19 cellular contexts compared by ENCODE assay signal in genomic region chr1:69791311-69791710, GRCh38.
DNase-seq lines count a peak whose midpoint lies in the region; ATAC-seq, FAIRE-seq and TF ChIP-seq lines count a peak whose summit lies in the region.
"Had no signal": no experiment of that assay in that cellular context is flagged by ENCODE, and none has a peak within 500 bp of the region (broad histone marks: within the 10 kb centered on the region; RNA-seq: fewer than 3 reads in every experiment).

No MANE protein-coding gene starts in this region.

- TF ChIP-seq CTCF in AG10803 (conservative IDR thresholded peaks at IDR 0.05; ENCODE audit: low read length) (no peak), astrocyte (IDR thresholded peaks at IDR 0.05; ENCODE audit: insufficient read depth, low read depth, low read length) (no peak), fibroblast of mammary gland (conservative IDR thresholded peaks at IDR 0.05; ENCODE audit: control insufficient read depth, insufficient read depth, low read depth, low read length) (no peak), PC-3 (conservative IDR thresholded peaks at IDR 0.05; ENCODE audit: low read depth, low read length) (no peak)

- H3K4me2 ChIP-seq in astrocyte (ENCODE audit: low read length) (no peak overlapping the region), PC-3 (ENCODE audit: low read length) (no peak overlapping the region)

- H3K9ac ChIP-seq in astrocyte (ENCODE audit: low read length), result no peak overlapping the region
- no peak overlapping the region for H3K9ac ChIP-seq in PC-3 (ENCODE audit: low read length)

- no peak overlapping the region for H2AFZ ChIP-seq in astrocyte (ENCODE audit: low read depth, low read length)
- H2AFZ ChIP-seq in PC-3 (ENCODE audit: low read length), result no peak overlapping the region

- no peaks in the 10 kb centered on the region for H3K27me3 ChIP-seq in astrocyte (ENCODE audit: insufficient read depth, low read length)
- H3K27me3 ChIP-seq in PC-3 (ENCODE audit: low read length), result no peaks in the 10 kb centered on the region

- CTCF ChIA-PET in PC-3 (lab: Charles Lee), result no interaction called here

- BruUV-seq in PC-3 (replicated peaks; lab: Mats Ljungman, UMichigan), result no TSS peak

- no peaks in the 10 kb centered on the region for H3K9me3 Mint-ChIP-seq in astrocyte (ENCODE audit: unreplicated experiment)

- H3K4me1 Mint-ChIP-seq in astrocyte (ENCODE audit: low read depth, unreplicated experiment), result peaks cover 6% of the 10 kb centered on the region
- H3K4me1 Mint-ChIP-seq: CD14-positive monocyte had no signal

- no peaks in the 10 kb centered on the region for H3K27me3 Mint-ChIP-seq in astrocyte (ENCODE audit: low read depth, unreplicated experiment)

- FAIRE-seq in astrocyte (lab: Jason Lieb, UNC), result no peak
- FAIRE-seq: D721Med had no signal

- no peaks in the 10 kb centered on the region for H3K36me3 Mint-ChIP-seq in astrocyte (ENCODE audit: low read depth, unreplicated experiment)
- H3K36me3 Mint-ChIP-seq: CD14-positive monocyte had no signal

- POLR2A ChIA-PET in PC-3 (lab: Charles Lee; ENCODE audit: unreplicated experiment), result no interaction called here

- no peak overlapping the region for H3K27ac ChIP-seq in astrocyte (ENCODE audit: low read depth, low read length)
- no peak overlapping the region for H3K27ac ChIP-seq in PC-3 (ENCODE audit: low read length)
- H3K27ac ChIP-seq: 22Rv1 had no signal

- H3K79me2 ChIP-seq in astrocyte (ENCODE audit: insufficient read depth, low read length) (no peaks in the 10 kb centered on the region), PC-3 (ENCODE audit: low read length) (no peaks in the 10 kb centered on the region)

- H3K9me3 ChIP-seq in astrocyte (ENCODE audit: insufficient read depth, low read depth, low read length) (no peaks in the 10 kb centered on the region), PC-3 (ENCODE audit: low read length) (no peaks in the 10 kb centered on the region)

- ATAC-seq in PC-3, result no peak

- H3K27ac Mint-ChIP-seq in astrocyte (ENCODE audit: unreplicated experiment), result no peak overlapping the region
- H3K27ac Mint-ChIP-seq: CD14-positive monocyte had no signal

- H3K4me3 ChIP-seq in AG10803 (ENCODE audit: low read length), result no peak overlapping the region
- no peak overlapping the region for H3K4me3 ChIP-seq in astrocyte (ENCODE audit: insufficient read depth, low read depth, low read length)
- no peak overlapping the region for H3K4me3 ChIP-seq in fibroblast of mammary gland (ENCODE audit: control insufficient read depth, low read depth, low read length)
- H3K4me3 ChIP-seq in PC-3 (ENCODE audit: low read length), result no peak overlapping the region

- H3K36me3 ChIP-seq in astrocyte (ENCODE audit: insufficient read depth, low read length) (no peaks in the 10 kb centered on the region), PC-3 (ENCODE audit: low read depth, low read length) (no peaks in the 10 kb centered on the region)

- H3F3A ChIP-seq in PC-3 (ENCODE audit: low read length, unreplicated experiment), result no peaks in the 10 kb centered on the region

- peak; percentile 31 for DNase-seq in AG10803 (ENCODE audit: low read depth)
- peak; percentile 38 for DNase-seq in HS-27A (ENCODE audit: low read depth)
- peak; percentile 1 for DNase-seq in astrocyte (ENCODE audit: low read depth)
- DNase-seq in fibroblast of mammary gland (ENCODE audit: low read depth), result peak; percentile 19
- no peak for DNase-seq in AG08395 (ENCODE audit: low spot score)
- DNase-seq in amniotic stem cell (lab: John Stamatoyannopoulos, UW), result no peak
- DNase-seq in PC-3, result no peak
- no peak for DNase-seq in SW480 (ENCODE audit: low spot score)
- DNase-seq: DMS53, GOT3, NCI-H1092, NCI-H1436 treated with DMSO at 0.1 percent for 48 hours, NCI-H2029, NCI-H524 treated with DMSO at 0.1 percent for 48 hours, NCI-H82, Right ventricle myocardium superior had no signal

- intact Hi-C loops in PC-3 (cut with micrococcal nuclease), result no loop called here

- H3K4me3 Mint-ChIP-seq in astrocyte (ENCODE audit: unreplicated experiment), result no peak overlapping the region
- H3K4me3 Mint-ChIP-seq: CD14-positive monocyte had no signal

- no peaks in the 10 kb centered on the region for H3K4me1 ChIP-seq in astrocyte (ENCODE audit: insufficient read depth, low read length)
- no peaks in the 10 kb centered on the region for H3K4me1 ChIP-seq in PC-3 (ENCODE audit: insufficient read depth, low read length)

- H4K20me1 ChIP-seq in astrocyte (ENCODE audit: insufficient read depth, low read length), result no peaks in the 10 kb centered on the region
- no peaks in the 10 kb centered on the region for H4K20me1 ChIP-seq in PC-3 (ENCODE audit: low read length)

- no peaks in the 10 kb centered on the region for H3K9me2 ChIP-seq in PC-3 (replicated peaks; ENCODE audit: low read length)

Comparison
In these comparisons a context has a peak if more than half of its experiments do, and no peak if none do; other contexts are left out.
1. DNase-seq: peak in AG10803 (single experiment), HS-27A (single experiment), astrocyte (single experiment) and fibroblast of mammary gland (single experiment); none in AG08395 (single experiment), amniotic stem cell (single experiment), PC-3 (single experiment) and SW480 (single experiment).